Comparison of ENCODE assay signal across 8 cellular contexts in genomic region chr17:3668279-3669084, GRCh38. TPM values are rescaled to one million over a fixed set of nuclear protein-coding genes. Genes with fewer than 3 reads are reported as not detected.
A peak's percentile ranks its signal among the peaks of the same experiment; 100 is the strongest.
DNase-seq lines count a peak whose midpoint lies in the region; ATAC-seq lines count a peak whose summit lies in the region.

TSS of gene EMC6 (plus strand) at chr17:3668812. CDS start at chr17:3669147, 335 bp downstream.
TSS of gene TAX1BP3 (minus strand) at chr17:3668578. CDS start at chr17:3668526, 52 bp downstream.

- H3K27ac ChIP-seq in BLaER1 treated with 17β-estradiol and CSF1 and Interleukin-3, amounts not matched to agents 10 nM and 100 nM = peak within 1 kb of the TSS; percentile 78 to 94 (median 90)

- H3K4me1 ChIP-seq in BLaER1 treated with 17β-estradiol and CSF1 and Interleukin-3, amounts not matched to agents 10 nM and 100 nM = peaks cover 31 to 48% (median 38%) of the 10 kb centered on the region in 10 experiments

- H3K9me3 ChIP-seq in BLaER1 treated with 17β-estradiol and CSF1 and Interleukin-3, amounts not matched to agents 10 nM and 100 nM (replicated peaks in 1 of 11) = no peaks in the 10 kb centered on the region

- peak within 1 kb of the TSS; percentile 85 to 97 (median 94) for H3K9ac ChIP-seq in BLaER1 treated with 17β-estradiol and CSF1 and Interleukin-3, amounts not matched to agents 10 nM and 100 nM

- peaks cover 3 to 84% (median 69%) of the 10 kb centered on the region in 11 experiments; a peak in 19 of 22 replicates for H4K20me1 ChIP-seq in BLaER1 treated with 17β-estradiol and CSF1 and Interleukin-3, amounts not matched to agents 10 nM and 100 nM

- peak within 1 kb of the TSS; percentile 88 to 98 (median 94) for H3K4me3 ChIP-seq in BLaER1 treated with 17β-estradiol and CSF1 and Interleukin-3, amounts not matched to agents 10 nM and 100 nM

- H3K36me3 ChIP-seq in BLaER1 treated with 17β-estradiol and CSF1 and Interleukin-3, amounts not matched to agents 10 nM and 100 nM = peaks cover 20 to 53% (median 40%) of the 10 kb centered on the region in 11 experiments

- peaks cover 50% of the 10 kb centered on the region for H3K36me3 Mint-ChIP-seq in dendritic cell treated with granulocyte-macrophage colony-stimulating factor and Interleukin-4, amounts not matched to agents 40 ng/mL and 50 ng/mL, for 4 days (ENCODE audit: low read depth)

- DNase-seq in NCI-H748 treated with DMSO at 0.1 percent for 48 hours (lab: John Stamatoyannopoulos, UW) = peak; percentile 99
- peak; percentile 97 to 98 for DNase-seq in activated CD4-positive, alpha-beta T cell treated with anti-CD3 and anti-CD28 coated beads, Interleukin-2, amount 50 U/mL, for 24 hours (ENCODE audit: low read depth in 1 of 2, low spot score in 1 of 2)
- peak; percentile 99 for DNase-seq in left lobe of liver (ENCODE audit: low spot score)
- peak; percentile 98 for DNase-seq in stimulated activated CD4-positive, alpha-beta T cell treated with anti-CD3 and anti-CD28 coated beads, Interleukin-2, amount 100 ng/mL, for 4 hours (ENCODE audit: low read depth)

- ATAC-seq in GM19351 (IDR thresholded peaks at IDR 0.05; ENCODE audit: unreplicated experiment) (peak; percentile 89), HG03521 (IDR thresholded peaks at IDR 0.05; ENCODE audit: unreplicated experiment) (peak; percentile 83), left lobe of liver (peak; percentile 91)

- intact Hi-C loops in dendritic cell treated with granulocyte-macrophage colony-stimulating factor and Interleukin-4, amounts not matched to agents 40 ng/mL and 50 ng/mL, for 4 days (cut with micrococcal nuclease) = loop anchor here (1.0 kb wide), 2 partner anchors 28 to 55 kb away; partner anchors contain the start of gene HASPIN

- H3K9me3 Mint-ChIP-seq in dendritic cell treated with granulocyte-macrophage colony-stimulating factor and Interleukin-4, amounts not matched to agents 40 ng/mL and 50 ng/mL, for 4 days = no peaks in the 10 kb centered on the region

- no peaks in the 10 kb centered on the region for H3K27me3 ChIP-seq in BLaER1 treated with 17β-estradiol and CSF1 and Interleukin-3, amounts not matched to agents 10 nM and 100 nM

- no peaks in the 10 kb centered on the region for H3K27me3 Mint-ChIP-seq in dendritic cell treated with granulocyte-macrophage colony-stimulating factor and Interleukin-4, amounts not matched to agents 40 ng/mL and 50 ng/mL, for 4 days

- peaks cover 69% of the 10 kb centered on the region for H3K4me1 Mint-ChIP-seq in dendritic cell treated with granulocyte-macrophage colony-stimulating factor and Interleukin-4, amounts not matched to agents 40 ng/mL and 50 ng/mL, for 4 days (ENCODE audit: low read depth)

- H3K4me2 ChIP-seq in BLaER1 treated with 17β-estradiol and CSF1 and Interleukin-3, amounts not matched to agents 10 nM and 100 nM = peak within 1 kb of the TSS; percentile 95 to 99 (median 96)

- peak within 1 kb of the TSS; percentile 93 for H3K27ac Mint-ChIP-seq in dendritic cell treated with granulocyte-macrophage colony-stimulating factor and Interleukin-4, amounts not matched to agents 40 ng/mL and 50 ng/mL, for 4 days

- H3K4me3 Mint-ChIP-seq in dendritic cell treated with granulocyte-macrophage colony-stimulating factor and Interleukin-4, amounts not matched to agents 40 ng/mL and 50 ng/mL, for 4 days = peak within 1 kb of the TSS; percentile 93

RNA-seq across cellular contexts. Expression of gene EMC6, which starts in this region (rescaled TPM):
- 26.6 TPM for total RNA-seq in left lobe of liver

RNA-seq across cellular contexts. Expression of gene TAX1BP3, which starts in this region (rescaled TPM):
- total RNA-seq in left lobe of liver = 12.4 TPM

Comparison
In these comparisons a context has a peak if more than half of its experiments do, and no peak if none do; other contexts are left out.
1. Peak in every context shown above with its lines: DNase-seq, ATAC-seq, H3K4me3 ChIP-seq and H3K27ac ChIP-seq.